In the genomic region with DNA sequence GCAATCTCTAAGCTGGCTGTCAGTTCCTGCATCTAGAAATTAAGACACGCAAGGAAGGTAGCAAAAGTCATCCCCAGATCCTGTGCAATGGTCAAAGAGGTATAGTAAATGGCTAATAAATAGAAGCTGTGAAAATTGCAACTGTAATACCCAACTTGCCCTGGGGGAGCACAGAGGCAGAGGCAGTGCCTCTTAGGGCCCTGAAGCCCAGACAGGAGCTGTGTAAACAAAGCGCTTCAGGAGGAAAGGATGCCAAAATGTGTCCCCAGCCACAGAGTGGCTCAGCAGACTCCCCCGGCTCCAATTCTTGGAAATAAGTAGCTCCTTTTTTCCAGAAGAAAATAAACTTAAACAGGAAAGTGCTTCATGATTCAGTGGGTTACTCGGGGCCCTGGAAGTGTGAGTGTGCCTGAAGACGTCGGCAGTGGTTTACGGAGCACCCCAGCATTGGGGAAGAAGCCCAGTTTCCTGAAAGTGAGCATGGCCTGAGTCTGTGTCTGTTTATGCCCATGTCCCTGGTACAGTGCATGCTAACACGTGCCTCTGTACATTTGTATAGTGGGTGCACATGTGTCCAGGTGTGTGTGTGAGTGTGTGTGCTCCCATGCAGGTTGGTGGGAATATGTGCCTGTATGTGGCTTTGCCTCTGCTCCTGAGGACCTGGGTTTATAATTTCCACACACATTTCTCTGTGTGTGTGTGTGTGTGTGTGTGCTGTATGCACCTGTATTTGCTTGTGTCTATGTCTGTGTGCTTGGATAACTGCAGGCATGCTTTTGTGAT, we compare ENCODE assay signal across 13 cellular contexts.
A peak's percentile ranks its signal among the peaks of the same experiment; 100 is the strongest.
DNase-seq lines count a peak whose midpoint lies in the region.
"Had no signal": no experiment of that assay in that cellular context is flagged by ENCODE, and none has a peak within 500 bp of the region (broad histone marks: within the 10 kb centered on the region; RNA-seq: fewer than 3 reads in every experiment).

No MANE protein-coding gene starts in this region.

- peak overlapping the region; percentile 52 for H2BK12ac ChIP-seq in trophoblast cell (ENCODE audit: low read length)

- peak overlapping the region; percentile 86 for H2BK120ac ChIP-seq in trophoblast cell (ENCODE audit: insufficient read depth, low read length, poor library complexity)

- no peak overlapping the region for H3K23ac ChIP-seq in trophoblast cell (ENCODE audit: low read length)

- H3K4me2 ChIP-seq in trophoblast cell (ENCODE audit: low read length): no peak overlapping the region

- peak overlapping the region; percentile 1 for H3K18ac ChIP-seq in trophoblast cell (ENCODE audit: low read length)

- H3K27me3 ChIP-seq in trophoblast cell (ENCODE audit: insufficient read depth, low read length): no peaks in the 10 kb centered on the region
- no peaks in the 10 kb centered on the region for H3K27me3 ChIP-seq in HAP-1 (ENCODE audit: low read depth)

- H2AFZ ChIP-seq in trophoblast cell (ENCODE audit: insufficient read depth, low read length, poor library complexity): no peak overlapping the region

- peaks cover 29% of the 10 kb centered on the region for H3K79me1 ChIP-seq in trophoblast cell (ENCODE audit: low read length)

- H2BK5ac ChIP-seq in trophoblast cell (ENCODE audit: low read depth, low read length, poor library complexity): no peak overlapping the region

- H3K4ac ChIP-seq in trophoblast cell (ENCODE audit: low read depth, low read length): no peak overlapping the region

- H4K8ac ChIP-seq in trophoblast cell (ENCODE audit: low read depth, low read length): no peak overlapping the region

- H3K9ac ChIP-seq in trophoblast cell (ENCODE audit: low read length): no peak overlapping the region

- peak overlapping the region; percentile 42 for H3K14ac ChIP-seq in trophoblast cell (ENCODE audit: low read length)

- no peaks in the 10 kb centered on the region for H3K79me2 ChIP-seq in trophoblast cell (ENCODE audit: control insufficient read depth, insufficient read depth, low read length, poor library complexity)

- no peak overlapping the region for H2AK5ac ChIP-seq in trophoblast cell (ENCODE audit: low read length)

- in situ Hi-C loops in HAP-1 (cut with MboI; ENCODE audit: low sequenced_read_pairs): loop anchor here (25.0 kb wide), 1 partner anchor 105 kb away; no protein-coding TSS in a partner anchor

- H3K4me3 ChIP-seq in trophoblast cell (ENCODE audit: low read depth, low read length) (no peak overlapping the region), HAP-1 (no peak overlapping the region)
- H3K4me3 ChIP-seq: stomach had no signal

- H3K36me3 ChIP-seq in trophoblast cell (ENCODE audit: control insufficient read depth in 1 of 2, insufficient read depth in 2 of 2, low read length in 2 of 2) (no peaks in the 10 kb centered on the region), HAP-1 (replicated peaks) (no peaks in the 10 kb centered on the region)
- H3K36me3 ChIP-seq: stomach had no signal

- H3K9me3 ChIP-seq in trophoblast cell (ENCODE audit: insufficient read depth, low read depth, low read length) (no peaks in the 10 kb centered on the region), HAP-1 (no peaks in the 10 kb centered on the region)
- H3K9me3 ChIP-seq: stomach had no signal

- peaks cover 29 to 34% of the 10 kb centered on the region in 2 experiments for H3K4me1 ChIP-seq in trophoblast cell (ENCODE audit: control insufficient read depth in 1 of 2, insufficient read depth in 2 of 2, low read length in 2 of 2)
- no peaks in the 10 kb centered on the region for H3K4me1 ChIP-seq in HAP-1
- H3K4me1 ChIP-seq: stomach had no signal

- WGBS in trophoblast cell (ENCODE audit: extremely low coverage, insufficient coverage, insufficient read length): no CpG with 5 or more reads among the region's 8 CpGs

- H4K91ac ChIP-seq in trophoblast cell (ENCODE audit: low read depth, low read length): peak overlapping the region; percentile 85

- no peak overlapping the region for H4K12ac ChIP-seq in trophoblast cell (ENCODE audit: low read depth, low read length)

- DNase-seq in DMS79 treated with DMSO at 0.1 percent for 48 hours (lab: John Stamatoyannopoulos, UW) (peak; percentile 0), DMS79 (lab: John Stamatoyannopoulos, UW) (no peak), RKO (ENCODE audit: low spot score) (peak; percentile 32), fibroblast of peridontal ligament (ENCODE audit: extremely low read depth) (peak; percentile 10), trophoblast cell (peak in 1 of 2 donors; percentile 41), HAP-1 (ENCODE audit: low spot score in 2 of 2) (no peak), NCI-H774 (lab: John Stamatoyannopoulos, UW) (no peak)
- no peak for DNase-seq in stimulated activated CD4-positive, alpha-beta T cell treated with anti-CD3 and anti-CD28 coated beads, Interleukin-2, amount 100 ng/mL, for 24 hours
- DNase-seq: activated CD4-positive, alpha-beta T cell treated with anti-CD3 and anti-CD28 coated beads, Interleukin-2, amount 50 U/mL, for 1 hour; activated naive CD4-positive, alpha-beta T cell treated with Interleukin-2 at 50 U/mL for 16 hours; effector CD4-positive, alpha-beta T cell; NCI-H1930; stomach had no signal

- no peak overlapping the region for H3K27ac ChIP-seq in trophoblast cell (ENCODE audit: low read depth, low read length)
- H3K27ac ChIP-seq: stomach had no signal

Comparison
In these comparisons a context has a peak if more than half of its experiments do, and no peak if none do; other contexts are left out.
1. DNase-seq: peak in DMS79 treated with DMSO at 0.1 percent for 48 hours (single experiment), RKO (single experiment) and fibroblast of peridontal ligament (single experiment); none in DMS79 (single experiment), HAP-1 (0 of 2), NCI-H774 (single experiment) and stimulated activated CD4-positive, alpha-beta T cell treated with anti-CD3 and anti-CD28 coated beads, Interleukin-2, amount 100 ng/mL, for 24 hours (0 of 2).